8 cellular contexts compared by ENCODE assay signal in the genomic region with DNA sequence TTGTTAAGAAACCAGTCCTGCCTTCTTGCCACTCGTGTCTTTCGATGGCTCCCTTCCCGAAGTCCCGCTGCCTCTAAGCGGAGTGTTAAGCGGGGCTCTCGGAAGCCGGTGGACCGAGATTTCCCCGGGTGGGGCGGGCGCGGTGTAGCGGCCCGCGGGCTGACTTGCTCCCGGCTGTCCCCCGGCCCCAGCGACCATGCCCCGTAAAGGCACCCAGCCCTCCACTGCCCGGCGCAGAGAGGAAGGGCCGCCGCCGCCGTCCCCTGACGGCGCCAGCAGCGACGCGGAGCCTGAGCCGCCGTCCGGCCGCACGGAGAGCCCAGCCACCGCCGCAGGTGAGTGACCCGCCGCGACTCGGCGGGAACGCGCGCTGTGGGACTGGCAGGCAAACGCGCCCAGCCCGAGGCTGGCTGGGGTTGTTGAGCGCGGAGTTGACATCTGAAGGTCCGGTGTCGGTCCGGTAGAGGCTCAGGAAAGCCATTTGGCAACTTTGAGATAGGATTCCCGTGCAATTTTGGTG. TPM values are rescaled to one million over a fixed set of nuclear protein-coding genes. Genes with fewer than 3 reads are reported as not detected.
DNase-seq lines count a peak whose midpoint lies in the region; ATAC-seq and TF ChIP-seq lines count a peak whose summit lies in the region.

No MANE protein-coding gene starts in this region.

- TF ChIP-seq EP300 in tibial nerve (IDR thresholded peaks at IDR 0.05) = no peak

- DNase-seq in CD4-positive, CD25-positive, alpha-beta regulatory T cell = peak in 2 of 3 donors; percentile 7 to 20
- DNase-seq in HFFc6 (no peak), WTC11 (ENCODE audit: low spot score) (peak; percentile 32), endothelial cell (ENCODE audit: low spot score) (peak; percentile 39), tibial nerve (ENCODE audit: low spot score in 2 of 2) (no peak), NAMALWA (ENCODE audit: low spot score) (no peak)

- H3K4me3 Mint-ChIP-seq in CD4-positive, CD25-positive, alpha-beta regulatory T cell = peak overlapping the region; percentile 93 to 100 (median 96)
- H3K4me3 Mint-ChIP-seq in HFFc6 (peak overlapping the region; percentile 99), WTC11 (peak overlapping the region; percentile 99), endothelial cell (ENCODE audit: unreplicated experiment) (peak overlapping the region; percentile 99)

- peak overlapping the region; percentile 77 for H3K9ac ChIP-seq in muscle layer of colon (ENCODE audit: low read length)

- no peak for ATAC-seq in CD4-positive, CD25-positive, alpha-beta regulatory T cell (ENCODE audit: low read depth in 2 of 2)
- ATAC-seq in WTC11 = no peak; the same call in 1 of the 2 replicates
- no peak for ATAC-seq in HG03378 (IDR thresholded peaks at IDR 0.05; ENCODE audit: unreplicated experiment)

- H3K27me3 Mint-ChIP-seq in CD4-positive, CD25-positive, alpha-beta regulatory T cell = peaks cover 9% of the 10 kb centered on the region
- H3K27me3 Mint-ChIP-seq in HFFc6 (ENCODE audit: insufficient read depth) = peaks cover 11% of the 10 kb centered on the region
- H3K27me3 Mint-ChIP-seq in WTC11 (ENCODE audit: low read depth) = peaks cover 8% of the 10 kb centered on the region; the same call in 1 of the 2 replicates
- peaks cover 19% of the 10 kb centered on the region for H3K27me3 Mint-ChIP-seq in endothelial cell (ENCODE audit: unreplicated experiment)

- peaks cover 6% of the 10 kb centered on the region for H3K36me3 Mint-ChIP-seq in CD4-positive, CD25-positive, alpha-beta regulatory T cell
- peaks cover 34% of the 10 kb centered on the region for H3K36me3 Mint-ChIP-seq in HFFc6 (ENCODE audit: low read depth)
- H3K36me3 Mint-ChIP-seq in WTC11 = peaks cover 20% of the 10 kb centered on the region
- H3K36me3 Mint-ChIP-seq in endothelial cell (ENCODE audit: low read depth, unreplicated experiment) = peaks cover 10% of the 10 kb centered on the region

- H3K9me3 Mint-ChIP-seq in CD4-positive, CD25-positive, alpha-beta regulatory T cell = no peaks in the 10 kb centered on the region
- H3K9me3 Mint-ChIP-seq in HFFc6 (peaks cover 4% of the 10 kb centered on the region; the same call in 1 of the 2 replicates), WTC11 (no peaks in the 10 kb centered on the region), endothelial cell (ENCODE audit: unreplicated experiment) (no peaks in the 10 kb centered on the region)

- TF ChIP-seq CTCF in HFFc6 (IDR thresholded peaks at IDR 0.05) (no peak), WTC11 (IDR thresholded peaks at IDR 0.05) (no peak), endothelial cell (IDR thresholded peaks at IDR 0.05; ENCODE audit: unreplicated experiment) (no peak), tibial nerve (IDR thresholded peaks at IDR 0.05) (no peak)

- peaks cover 45% of the 10 kb centered on the region for H3K4me1 ChIP-seq in CD4-positive, CD25-positive, alpha-beta regulatory T cell (ENCODE audit: control insufficient read depth, insufficient read depth, low read length, poor library complexity, severe bottlenecking)
- H3K4me1 ChIP-seq in muscle layer of colon (ENCODE audit: insufficient read depth, low read length) (peaks cover 23% of the 10 kb centered on the region), tibial nerve (peaks cover 0 to 34% (median 22%) of the 10 kb centered on the region in 4 donors)

- peaks cover 5% of the 10 kb centered on the region for H3K36me3 ChIP-seq in CD4-positive, CD25-positive, alpha-beta regulatory T cell (ENCODE audit: control insufficient read depth, insufficient read depth, low read length)
- H3K36me3 ChIP-seq in muscle layer of colon (ENCODE audit: insufficient read depth, low read length) (no peaks in the 10 kb centered on the region), tibial nerve (no peaks in the 10 kb centered on the region)

- H3K27ac ChIP-seq in CD4-positive, CD25-positive, alpha-beta regulatory T cell (ENCODE audit: insufficient read depth, low read length, poor library complexity, severe bottlenecking) = peak overlapping the region; percentile 94
- H3K27ac ChIP-seq in muscle layer of colon (ENCODE audit: low read depth, low read length) (peak overlapping the region; percentile 90), tibial nerve (peak overlapping the region in 3 of 4 donors; percentile 81 to 93 (median 93))

- POLR2A ChIA-PET in WTC11 (lab: Charles Lee) = interaction anchor here (1.0 to 2.3 kb wide), 3 partner anchors 49 to 660 kb away, joined by 3 to 25 read pairs (median 5); a partner anchor contains a TSS

- peak overlapping the region; percentile 99 for H3K4me3 ChIP-seq in CD4-positive, CD25-positive, alpha-beta regulatory T cell (ENCODE audit: low read depth, low read length)
- H3K4me3 ChIP-seq in muscle layer of colon (ENCODE audit: low read depth in 1 of 2, low read length in 2 of 2) (peak overlapping the region; percentile 82 to 96), tibial nerve (peak overlapping the region; percentile 61 to 75 (median 72))

- TF ChIP-seq POLR2A in tibial nerve (IDR thresholded peaks at IDR 0.05) = no peak

- 0% methylated on average over 8 to 25 of the region's 55 CpGs for WGBS in tibial nerve, 2 donors

- H3K27me3 ChIP-seq in CD4-positive, CD25-positive, alpha-beta regulatory T cell (ENCODE audit: control insufficient read depth, insufficient read depth, low read length) = no peaks in the 10 kb centered on the region
- peaks cover 16 to 32% of the 10 kb centered on the region in 2 donors for H3K27me3 ChIP-seq in muscle layer of colon (ENCODE audit: control insufficient read depth in 1 of 2, insufficient read depth in 2 of 2, low read length in 2 of 2)
- peaks cover 0 to 4% of the 10 kb centered on the region in 2 donors for H3K27me3 ChIP-seq in tibial nerve

- CTCF ChIA-PET in WTC11 (lab: Charles Lee) = interaction anchor here (1.1 kb wide), 1 partner anchor 12 kb away, joined by 3 read pairs; no protein-coding TSS in a partner anchor

- no peaks in the 10 kb centered on the region for H3K9me3 ChIP-seq in CD4-positive, CD25-positive, alpha-beta regulatory T cell (ENCODE audit: control insufficient read depth in 2 of 2, low read length in 2 of 2)
- H3K9me3 ChIP-seq in muscle layer of colon (ENCODE audit: low read length) (no peaks in the 10 kb centered on the region), tibial nerve (no peaks in the 10 kb centered on the region)

- peaks cover 34 to 54% (median 45%) of the 10 kb centered on the region in 4 donors for H3K4me1 Mint-ChIP-seq in CD4-positive, CD25-positive, alpha-beta regulatory T cell
- H3K4me1 Mint-ChIP-seq in HFFc6 (ENCODE audit: low read depth) (peaks cover 57% of the 10 kb centered on the region), WTC11 (peaks cover 36% of the 10 kb centered on the region), endothelial cell (ENCODE audit: unreplicated experiment) (peaks cover 41% of the 10 kb centered on the region)

- H3K27ac Mint-ChIP-seq in CD4-positive, CD25-positive, alpha-beta regulatory T cell = peak overlapping the region; percentile 92 to 99 (median 98)
- H3K27ac Mint-ChIP-seq in HFFc6 (peak overlapping the region; percentile 99), WTC11 (peak overlapping the region; percentile 43), endothelial cell (ENCODE audit: unreplicated experiment) (peak overlapping the region; percentile 96)

TF ChIP-seq in WTC11, 78 proteins besides CTCF, POLR2A, EP300 and RAD21 (continues in another document):
- TF ChIP-seq, protein P1, sequence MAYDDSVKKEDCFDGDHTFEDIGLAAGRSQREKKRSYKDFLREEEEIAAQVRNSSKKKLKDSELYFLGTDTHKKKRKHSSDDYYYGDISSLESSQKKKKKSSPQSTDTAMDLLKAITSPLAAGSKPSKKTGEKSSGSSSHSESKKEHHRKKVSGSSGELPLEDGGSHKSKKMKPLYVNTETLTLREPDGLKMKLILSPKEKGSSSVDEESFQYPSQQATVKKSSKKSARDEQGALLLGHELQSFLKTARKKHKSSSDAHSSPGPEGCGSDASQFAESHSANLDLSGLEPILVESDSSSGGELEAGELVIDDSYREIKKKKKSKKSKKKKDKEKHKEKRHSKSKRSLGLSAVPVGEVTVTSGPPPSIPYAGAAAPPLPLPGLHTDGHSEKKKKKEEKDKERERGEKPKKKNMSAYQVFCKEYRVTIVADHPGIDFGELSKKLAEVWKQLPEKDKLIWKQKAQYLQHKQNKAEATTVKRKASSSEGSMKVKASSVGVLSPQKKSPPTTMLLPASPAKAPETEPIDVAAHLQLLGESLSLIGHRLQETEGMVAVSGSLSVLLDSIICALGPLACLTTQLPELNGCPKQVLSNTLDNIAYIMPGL (CRISPR knock-in tag; IDR thresholded peaks at IDR 0.05) = peak; percentile 42; the same call in 1 of the 2 replicates
- TF ChIP-seq FOXK1 (CRISPR knock-in tag; IDR thresholded peaks at IDR 0.05) = 0 out of 2 replicates have a peak, but pooled peaks have one; percentile 21

RNA-seq across cellular contexts. Expression of a gene that starts 1.2 kb away (rescaled TPM):
- total RNA-seq in CD4-positive, CD25-positive, alpha-beta regulatory T cell = 153 TPM
- polyA plus RNA-seq in CD4-positive, CD25-positive, alpha-beta regulatory T cell = 10 to 100 TPM; 48.4 to 96.9 (median 53.7) TPM
- 100 to 1,000 TPM in 5 of 6 experiments, 10 to 100 TPM in 1; 58.2 to 116 (median 106) TPM for total RNA-seq in HFFc6 (2021; fragmentation: NEBNext Ultra II Directional; extraction: Animal tissue kit (Norgen Biotek cat#: 25700))
- total RNA-seq in WTC11 (2021) (115 to 144 TPM (median 125 TPM) in 3 replicates), endothelial cell (ENCODE audit: unreplicated experiment) (69.4 TPM), tibial nerve (10 to 100 TPM; 11.7 to 27.1 (median 21.1) TPM)

RNA-seq across cellular contexts. Expression of a gene that starts 1.7 kb away (rescaled TPM):
- 35.7 TPM for total RNA-seq in CD4-positive, CD25-positive, alpha-beta regulatory T cell
- 1 to 10 TPM; 3.0 to 8.0 (median 6.2) TPM for polyA plus RNA-seq in CD4-positive, CD25-positive, alpha-beta regulatory T cell
- 10 to 100 TPM; 23.4 to 28.1 (median 24.6) TPM for total RNA-seq in HFFc6 (2021; fragmentation: NEBNext Ultra II Directional; extraction: Animal tissue kit (Norgen Biotek cat#: 25700))
- total RNA-seq in WTC11 (2021) (26.9 to 29.5 TPM (median 28.0 TPM) in 3 replicates), endothelial cell (ENCODE audit: unreplicated experiment) (33.2 TPM), tibial nerve (10 to 100 TPM; 19.5 to 57.5 (median 31.6) TPM)

RNA-seq across cellular contexts. Expression of a gene that starts 48.9 kb away (rescaled TPM):
- total RNA-seq in CD4-positive, CD25-positive, alpha-beta regulatory T cell = 34.0 TPM
- polyA plus RNA-seq in CD4-positive, CD25-positive, alpha-beta regulatory T cell = 10 to 100 TPM; 50.5 to 67.9 (median 55.5) TPM
- total RNA-seq in HFFc6 (2021; fragmentation: NEBNext Ultra II Directional; extraction: Animal tissue kit (Norgen Biotek cat#: 25700)) = 10 to 100 TPM; 30.9 to 50.2 (median 40.7) TPM
- total RNA-seq in WTC11 (2021) (32.4 to 38.5 TPM (median 36.8 TPM) in 3 replicates), endothelial cell (ENCODE audit: unreplicated experiment) (12.8 TPM), tibial nerve (1 to 10 TPM in 2 of 4 donors, under 1 TPM in 1, not detected in 1; 0.42 to 2.0 (median 1.6) TPM)

Comparison
In these comparisons a context has a peak if more than half of its experiments do, and no peak if none do; other contexts are left out.
1. DNase-seq: peak in CD4-positive, CD25-positive, alpha-beta regulatory T cell (2 of 3), WTC11 (single experiment) and endothelial cell (single experiment); none in HFFc6 (single experiment), tibial nerve (0 of 2) and NAMALWA (single experiment).
2. H3K27ac Mint-ChIP-seq: peak in every context shown above with its lines; median percentile 99 in HFFc6; 98 in CD4-positive, CD25-positive, alpha-beta regulatory T cell; 96 in endothelial cell; 43 in WTC11.
3. Peak in every context shown above with its lines, with median percentiles within 50 percentile points of each other: H3K27ac ChIP-seq, H3K4me3 ChIP-seq and H3K4me3 Mint-ChIP-seq.